ENCODE assay signal across 10 cellular contexts in the genomic region with DNA sequence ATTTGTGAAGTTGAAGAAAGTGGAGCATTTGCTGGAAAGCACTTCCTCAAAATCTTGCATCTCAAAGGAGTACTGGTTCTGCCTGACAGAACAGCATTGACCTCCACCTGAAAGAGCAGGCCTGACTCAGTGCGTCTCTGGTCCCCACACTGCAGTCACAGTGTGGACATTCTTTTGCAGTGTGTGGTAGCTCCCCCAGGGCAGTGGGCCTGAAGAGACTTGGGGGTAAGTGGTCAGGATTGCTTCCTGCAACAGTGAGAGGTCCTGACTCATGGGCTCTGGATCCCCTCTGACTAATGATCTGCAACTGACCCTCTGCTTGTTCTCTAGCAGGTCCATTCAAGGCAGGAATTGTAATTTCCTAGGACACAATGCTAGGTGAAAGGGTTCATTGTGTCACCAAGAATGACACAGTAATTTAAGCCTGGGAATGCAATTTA.
A peak's percentile ranks its signal among the peaks of the same experiment; 100 is the strongest.
DNase-seq lines count a peak whose midpoint lies in the region; ATAC-seq, FAIRE-seq and TF ChIP-seq lines count a peak whose summit lies in the region.
"Had no signal": no experiment of that assay in that cellular context is flagged by ENCODE, and none has a peak within 500 bp of the region (broad histone marks: within the 10 kb centered on the region; RNA-seq: fewer than 3 reads in every experiment).

No MANE protein-coding gene starts in this region.

- no peak overlapping the region for H3K27ac ChIP-seq in Karpas-422 (ENCODE audit: low read length)
- H3K27ac ChIP-seq in gastroesophageal sphincter: no peak overlapping the region
- H3K27ac ChIP-seq in uterus: no peak overlapping the region

- H3K27ac Mint-ChIP-seq in natural killer cell: no peak overlapping the region

- H3K9ac ChIP-seq in Karpas-422 (ENCODE audit: low read length): no peak overlapping the region

- no peak for DNase-seq in GM12892 (ENCODE audit: insufficient read length)
- DNase-seq in HCEC 1CT: peak; percentile 87
- DNase-seq in Karpas-422: peak; percentile 55
- DNase-seq in left ventricle myocardium superior: no peak
- no peak for DNase-seq in natural killer cell
- no peak for DNase-seq in AML-193 (lab: John Stamatoyannopoulos, UW)
- DNase-seq in uterus: no peak
- DNase-seq: activated gamma-delta T cell, NCI-H2227 treated with DMSO at 0.1 percent for 48 hours had no signal

- TF ChIP-seq CTCF in gastroesophageal sphincter (IDR thresholded peaks at IDR 0.05) (no peak), natural killer cell (IDR thresholded peaks at IDR 0.05) (no peak), uterus (IDR thresholded peaks at IDR 0.05) (no peak)

- no peaks in the 10 kb centered on the region for H3K9me3 ChIP-seq in Karpas-422 (ENCODE audit: low read length)
- no peaks in the 10 kb centered on the region for H3K9me3 ChIP-seq in gastroesophageal sphincter
- H3K9me3 ChIP-seq in uterus: no peaks in the 10 kb centered on the region

- no peak overlapping the region for H3K4me3 Mint-ChIP-seq in natural killer cell

- no peak overlapping the region for H3K4me3 ChIP-seq in Karpas-422 (ENCODE audit: low read length)
- H3K4me3 ChIP-seq in gastroesophageal sphincter: no peak overlapping the region
- H3K4me3 ChIP-seq in uterus: no peak overlapping the region

- H2AFZ ChIP-seq in Karpas-422 (ENCODE audit: low read length): no peak overlapping the region

- H3K9me3 Mint-ChIP-seq in natural killer cell: peaks cover 7 to 13% of the 10 kb centered on the region in 2 donors

- H3K4me1 Mint-ChIP-seq in natural killer cell: no peaks in the 10 kb centered on the region

- TF ChIP-seq EP300 in gastroesophageal sphincter (IDR thresholded peaks at IDR 0.05): no peak

- H3K36me3 Mint-ChIP-seq in natural killer cell: no peaks in the 10 kb centered on the region

- intact Hi-C loops in left ventricle myocardium superior (cut with micrococcal nuclease) (no loop called here), natural killer cell (cut with micrococcal nuclease) (no loop called here), uterus (cut with DNase I; ENCODE audit: low total_unique reads) (no loop called here)

- WGBS in gastroesophageal sphincter (ENCODE audit: low coverage in 1 of 2), 2 donors: 100% methylated on average over 1 of the region's 1 CpG

- FAIRE-seq in GM12892 (lab: Jason Lieb, UNC): peak; percentile 14

- H3K27me3 ChIP-seq in Karpas-422 (ENCODE audit: low read length) (no peaks in the 10 kb centered on the region), gastroesophageal sphincter (no peaks in the 10 kb centered on the region), uterus (no peaks in the 10 kb centered on the region)

- H3K4me1 ChIP-seq in Karpas-422 (ENCODE audit: low read length) (peaks cover 19% of the 10 kb centered on the region), gastroesophageal sphincter (no peaks in the 10 kb centered on the region), uterus (no peaks in the 10 kb centered on the region)

- H3K36me3 ChIP-seq in Karpas-422 (ENCODE audit: insufficient read depth, low read length) (no peaks in the 10 kb centered on the region), gastroesophageal sphincter (no peaks in the 10 kb centered on the region), uterus (no peaks in the 10 kb centered on the region)

- H3K27me3 Mint-ChIP-seq in natural killer cell (ENCODE audit: low read depth in 2 of 2): no peaks in the 10 kb centered on the region

- no peaks in the 10 kb centered on the region for H3K79me2 ChIP-seq in Karpas-422 (ENCODE audit: low read length)

- no peaks in the 10 kb centered on the region for H4K20me1 ChIP-seq in Karpas-422 (ENCODE audit: insufficient read depth, low read depth, low read length)

- TF ChIP-seq POLR2A in GM12892 (IDR thresholded peaks at IDR 0.05; ENCODE audit: low read depth, low read length): no peak
- no peak for TF ChIP-seq POLR2A in gastroesophageal sphincter (IDR thresholded peaks at IDR 0.05)
- no peak for TF ChIP-seq POLR2A in uterus (IDR thresholded peaks at IDR 0.05)

- no peaks in the 10 kb centered on the region for H3K9me2 ChIP-seq in Karpas-422 (replicated peaks; ENCODE audit: insufficient read depth, low read length)

- ATAC-seq in gastroesophageal sphincter (peak; percentile 22), left ventricle myocardium superior (no peak), natural killer cell (no peak)

- H3K4me2 ChIP-seq in Karpas-422 (ENCODE audit: low read depth, low read length, poor library complexity, severe bottlenecking): peak overlapping the region; percentile 17

Comparison
In these comparisons a context has a peak if more than half of its experiments do, and no peak if none do; other contexts are left out.
1. DNase-seq: peak in HCEC 1CT (single experiment) and Karpas-422 (single experiment); none in GM12892 (single experiment), left ventricle myocardium superior (single experiment), natural killer cell (single experiment), AML-193 (0 of 2) and uterus (0 of 2).